Comparison of ENCODE assay signal across 17 cellular contexts in genomic region chr12:49496417-49497360, GRCh38.
"Had no signal": no experiment of that assay in that cellular context is flagged by ENCODE, and none has a peak within 500 bp of the region (broad histone marks: within the 10 kb centered on the region; RNA-seq: fewer than 3 reads in every experiment).

No MANE protein-coding gene starts in this region.

- H3K4me3 ChIP-seq: esophagus squamous epithelium, prostate gland, tibial artery had no signal

- FAIRE-seq: endothelial cell of umbilical vein had no signal

- H3K4me1 Mint-ChIP-seq: activated CD4-positive, alpha-beta memory T cell treated with anti-CD3 and anti-CD28 coated beads, Interleukin-2, amount 10 ng/mL, durations not matched to agents 7 days and 5 days; activated CD8-positive, alpha-beta memory T cell treated with anti-CD3 and anti-CD28 coated beads, Interleukin-2, amount 10 ng/mL, durations not matched to agents 7 days and 5 days had no signal

- H3K36me3 ChIP-seq: prostate gland had no signal

- H3K27me3 ChIP-seq: esophagus squamous epithelium, tibial artery had no signal

- H3K4me3 Mint-ChIP-seq: activated CD4-positive, alpha-beta memory T cell treated with anti-CD3 and anti-CD28 coated beads, Interleukin-2, amount 10 ng/mL, durations not matched to agents 7 days and 5 days; activated CD4-positive, alpha-beta T cell treated with anti-CD3 and anti-CD28 coated beads for 36 hours; activated CD8-positive, alpha-beta memory T cell treated with anti-CD3 and anti-CD28 coated beads, Interleukin-2, amount 10 ng/mL, durations not matched to agents 7 days and 5 days; activated naive CD8-positive, alpha-beta T cell; dendritic cell treated with granulocyte-macrophage colony-stimulating factor and Interleukin-4, amounts not matched to agents 40 ng/mL and 50 ng/mL, for 4 days; natural killer cell treated with Interleukin-12 subunit alpha and Interleukin-12 subunit beta and Interleukin-15 and Interleukin-18, amount 100 ng/mL, for 72 hours had no signal

- H3K9me3 Mint-ChIP-seq: activated CD4-positive, alpha-beta memory T cell treated with anti-CD3 and anti-CD28 coated beads, Interleukin-2, amount 10 ng/mL, durations not matched to agents 7 days and 5 days; dendritic cell treated with granulocyte-macrophage colony-stimulating factor and Interleukin-4, amounts not matched to agents 40 ng/mL and 50 ng/mL, for 4 days; natural killer cell treated with Interleukin-12 subunit alpha and Interleukin-12 subunit beta and Interleukin-15 and Interleukin-18, amount 100 ng/mL, for 72 hours had no signal

- DNase-seq: activated CD4-positive, alpha-beta memory T cell treated with anti-CD3 and anti-CD28 coated beads, Interleukin-2, amount 10 ng/mL, durations not matched to agents 7 days and 5 days; activated CD4-positive, alpha-beta T cell treated with anti-CD3 and anti-CD28 coated beads for 36 hours; activated CD8-positive, alpha-beta memory T cell treated with anti-CD3 and anti-CD28 coated beads, Interleukin-2, amount 10 ng/mL, durations not matched to agents 7 days and 5 days; effector CD8-positive, alpha-beta T cell; esophagus squamous epithelium; mesenchymal stem cell; occipital lobe; right cardiac atrium; stimulated activated naive CD8-positive, alpha-beta T cell treated with anti-CD3 and anti-CD28 coated beads, Interleukin-15, Interleukin-2, amounts not matched to agents 100 U/mL and 50 U/mL, for 24 hours; SW 1271; T-helper 2 cell; tibial artery had no signal

- ATAC-seq: activated CD4-positive, alpha-beta T cell treated with anti-CD3 and anti-CD28 coated beads for 36 hours; activated CD8-positive, alpha-beta memory T cell treated with anti-CD3 and anti-CD28 coated beads, Interleukin-2, amount 10 ng/mL, durations not matched to agents 7 days and 5 days; natural killer cell treated with Interleukin-12 subunit alpha and Interleukin-12 subunit beta and Interleukin-15 and Interleukin-18, amount 100 ng/mL, for 72 hours; right cardiac atrium; stimulated activated naive CD8-positive, alpha-beta T cell treated with anti-CD3 and anti-CD28 coated beads, Interleukin-15, Interleukin-2, amounts not matched to agents 100 U/mL and 50 U/mL, for 24 hours had no signal

- H3K9me3 ChIP-seq: esophagus squamous epithelium, prostate gland, tibial artery had no signal

- H3K27me3 Mint-ChIP-seq: activated CD4-positive, alpha-beta memory T cell treated with anti-CD3 and anti-CD28 coated beads, Interleukin-2, amount 10 ng/mL, durations not matched to agents 7 days and 5 days; activated CD4-positive, alpha-beta T cell treated with anti-CD3 and anti-CD28 coated beads for 36 hours; activated CD8-positive, alpha-beta memory T cell treated with anti-CD3 and anti-CD28 coated beads, Interleukin-2, amount 10 ng/mL, durations not matched to agents 7 days and 5 days; activated naive CD8-positive, alpha-beta T cell; dendritic cell treated with granulocyte-macrophage colony-stimulating factor and Interleukin-4, amounts not matched to agents 40 ng/mL and 50 ng/mL, for 4 days; natural killer cell treated with Interleukin-12 subunit alpha and Interleukin-12 subunit beta and Interleukin-15 and Interleukin-18, amount 100 ng/mL, for 72 hours had no signal

- H3K27ac Mint-ChIP-seq: activated CD4-positive, alpha-beta memory T cell treated with anti-CD3 and anti-CD28 coated beads, Interleukin-2, amount 10 ng/mL, durations not matched to agents 7 days and 5 days; activated CD4-positive, alpha-beta T cell treated with anti-CD3 and anti-CD28 coated beads for 36 hours; activated CD8-positive, alpha-beta memory T cell treated with anti-CD3 and anti-CD28 coated beads, Interleukin-2, amount 10 ng/mL, durations not matched to agents 7 days and 5 days; activated naive CD8-positive, alpha-beta T cell; dendritic cell treated with granulocyte-macrophage colony-stimulating factor and Interleukin-4, amounts not matched to agents 40 ng/mL and 50 ng/mL, for 4 days; natural killer cell treated with Interleukin-12 subunit alpha and Interleukin-12 subunit beta and Interleukin-15 and Interleukin-18, amount 100 ng/mL, for 72 hours had no signal

- H3K4me1 ChIP-seq: esophagus squamous epithelium, prostate gland, tibial artery had no signal

- H3K27ac ChIP-seq: esophagus squamous epithelium, prostate gland, tibial artery had no signal
